Comparison of ENCODE assay signal across 8 cellular contexts in the genomic region with DNA sequence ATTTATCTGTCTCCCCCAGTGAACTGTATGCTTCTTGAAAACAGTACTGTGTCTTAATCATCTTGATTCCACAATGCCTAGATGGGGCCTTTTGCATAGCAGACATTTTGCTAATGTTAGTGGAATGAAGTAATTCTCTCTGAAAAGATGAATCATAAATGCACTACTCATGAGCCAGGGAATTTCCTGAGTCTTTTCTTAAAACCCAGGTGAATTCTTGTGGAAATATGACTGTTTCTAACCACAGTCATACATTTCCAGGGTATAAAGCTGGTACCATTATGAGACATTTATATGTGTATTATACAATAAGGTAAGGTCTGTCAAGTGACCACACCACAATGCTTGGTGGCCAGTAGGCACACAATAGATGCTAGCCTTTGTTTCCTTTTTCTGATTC. TPM values are rescaled to one million over a fixed set of nuclear protein-coding genes. Genes with fewer than 3 reads are reported as not detected.
DNase-seq lines count a peak whose midpoint lies in the region; FAIRE-seq and TF ChIP-seq lines count a peak whose summit lies in the region.

No MANE protein-coding gene starts in this region.

- H2BK120ac ChIP-seq in mesendoderm (ENCODE audit: low read depth, low read length) = no peak overlapping the region

- no peak for TF ChIP-seq CTCF in fibroblast of the aortic adventitia (IDR thresholded peaks at IDR 0.05; ENCODE audit: insufficient read depth, low read length)

- H2BK15ac ChIP-seq in mesendoderm (replicated peaks; ENCODE audit: low read depth) = no peak overlapping the region

- H3K79me1 ChIP-seq in mesendoderm (ENCODE audit: low read length) = no peaks in the 10 kb centered on the region

- no peak overlapping the region for H3K4ac ChIP-seq in mesendoderm (ENCODE audit: low read depth, low read length)

- peak; percentile 24 for DNase-seq in stimulated activated CD4-positive, alpha-beta T cell treated with anti-CD3 and anti-CD28 coated beads, Interleukin-4, amount 100 ng/mL, for 24 hours
- DNase-seq in stimulated activated CD4-positive, alpha-beta T cell treated with anti-CD3 and anti-CD28 coated beads, Interleukin-1b, Interleukin-23, amount 100 ng/mL, for 48 hours = no peak
- peak; percentile 93 for DNase-seq in RCC 7860 (ENCODE audit: low spot score)
- DNase-seq in fibroblast of the aortic adventitia (ENCODE audit: low read depth) = peak; percentile 92
- peak; percentile 79 for DNase-seq in stromal cell of bone marrow (ENCODE audit: low read depth)
- DNase-seq in HuH-7 (ENCODE audit: low spot score) = no peak
- no peak for DNase-seq in mesendoderm
- DNase-seq in NCI-H2227 treated with DMSO at 0.1 percent for 48 hours (lab: John Stamatoyannopoulos, UW) = no peak

- no peak overlapping the region for H3K56ac ChIP-seq in mesendoderm (ENCODE audit: low read length)

- H3K36me3 ChIP-seq in mesendoderm (ENCODE audit: control insufficient read depth, insufficient read depth, low read length) = no peaks in the 10 kb centered on the region

- H2BK5ac ChIP-seq in mesendoderm (ENCODE audit: low read length) = no peak overlapping the region

- no peak overlapping the region for H4K8ac ChIP-seq in mesendoderm (ENCODE audit: low read depth, low read length)

- H2AK5ac ChIP-seq in mesendoderm (ENCODE audit: low read length) = no peak overlapping the region

- H3K18ac ChIP-seq in mesendoderm (ENCODE audit: low read length) = no peak overlapping the region

- peak; percentile 98 for FAIRE-seq in RCC 7860 (lab: Jason Lieb, UNC)

- H4K5ac ChIP-seq in mesendoderm (ENCODE audit: low read length) = no peak overlapping the region

- H3K4me2 ChIP-seq in mesendoderm (ENCODE audit: low read length) = no peak overlapping the region

- no peak overlapping the region for H3K27ac ChIP-seq in mesendoderm (ENCODE audit: low read depth, low read length)

- H3K23ac ChIP-seq in mesendoderm (ENCODE audit: low read length) = no peak overlapping the region

- no peak overlapping the region for H3K4me3 ChIP-seq in fibroblast of the aortic adventitia (ENCODE audit: low read depth, low read length)
- no peak overlapping the region for H3K4me3 ChIP-seq in mesendoderm (ENCODE audit: low read length)

- no peaks in the 10 kb centered on the region for H3K4me1 ChIP-seq in mesendoderm (ENCODE audit: control insufficient read depth, low read depth, low read length)

- H3K27me3 ChIP-seq in mesendoderm (ENCODE audit: insufficient read depth, low read length, poor library complexity) = no peaks in the 10 kb centered on the region

- H3K9ac ChIP-seq in mesendoderm (ENCODE audit: low read length) = no peak overlapping the region

- no peaks in the 10 kb centered on the region for H3K79me2 ChIP-seq in mesendoderm (ENCODE audit: control insufficient read depth, insufficient read depth, low read length)

RNA-seq across cellular contexts. Expression of a gene that starts 5.5 kb away (rescaled TPM):
- total RNA-seq in fibroblast of the aortic adventitia (ENCODE audit: low replicate concordance) = not detected in 2 replicates
- 0.03 TPM for polyA plus RNA-seq in mesendoderm (2013, experiment 1 of 2)
- polyA plus RNA-seq in mesendoderm (2013, experiment 2 of 2) = 0.04 TPM

Comparison
In these comparisons a context has a peak if more than half of its experiments do, and no peak if none do; other contexts are left out.
1. DNase-seq: peak in stimulated activated CD4-positive, alpha-beta T cell treated with anti-CD3 and anti-CD28 coated beads, Interleukin-4, amount 100 ng/mL, for 24 hours (single experiment), RCC 7860 (single experiment), fibroblast of the aortic adventitia (single experiment) and stromal cell of bone marrow (single experiment); none in stimulated activated CD4-positive, alpha-beta T cell treated with anti-CD3 and anti-CD28 coated beads, Interleukin-1b, Interleukin-23, amount 100 ng/mL, for 48 hours (single experiment), HuH-7 (single experiment), mesendoderm (single experiment) and NCI-H2227 treated with DMSO at 0.1 percent for 48 hours (single experiment).